ENCODE assay signal across 26 cellular contexts in the genomic region with DNA sequence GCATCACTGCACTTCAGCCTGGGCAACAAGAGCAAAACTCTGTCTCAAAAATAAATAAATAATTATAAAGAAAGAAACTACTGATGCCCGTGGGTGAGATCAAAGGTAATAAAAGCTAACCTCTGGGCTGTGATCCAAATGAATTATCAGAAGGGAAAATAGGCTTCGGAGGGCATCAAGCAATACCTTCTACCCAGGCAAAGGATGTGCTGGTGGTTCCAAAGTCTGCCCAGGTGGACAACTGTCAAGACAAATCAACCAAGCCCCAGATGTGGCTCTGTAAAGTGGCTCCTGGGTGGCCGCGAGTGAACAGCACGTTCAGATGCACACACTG.
A peak's percentile ranks its signal among the peaks of the same experiment; 100 is the strongest.
DNase-seq lines count a peak whose midpoint lies in the region; ATAC-seq, FAIRE-seq and TF ChIP-seq lines count a peak whose summit lies in the region.
"Had no signal": no experiment of that assay in that cellular context is flagged by ENCODE, and none has a peak within 500 bp of the region (broad histone marks: within the 10 kb centered on the region; RNA-seq: fewer than 3 reads in every experiment).

No MANE protein-coding gene starts in this region.

- H3K27ac Mint-ChIP-seq in activated T-cell treated with anti-CD3 and anti-CD28 coated beads, Interleukin-2, amount 50 U/mL, for 24 hours: peak overlapping the region; percentile 44
- no peak overlapping the region for H3K27ac Mint-ChIP-seq in activated T-cell treated with anti-CD3 and anti-CD28 coated beads, Interleukin-2, amount 50 U/mL, for 72 hours
- H3K27ac Mint-ChIP-seq in T-helper 17 cell: peak overlapping the region; percentile 95
- H3K27ac Mint-ChIP-seq: nephron had no signal

- WGBS in small intestine, 3 donors: 12 to 55% (median 33%) methylated on average over 5 of the region's 5 CpGs

- no peaks in the 10 kb centered on the region for H3K9me3 Mint-ChIP-seq in activated T-cell treated with anti-CD3 and anti-CD28 coated beads, Interleukin-2, amount 50 U/mL, for 24 hours
- no peaks in the 10 kb centered on the region for H3K9me3 Mint-ChIP-seq in activated T-cell treated with anti-CD3 and anti-CD28 coated beads, Interleukin-2, amount 50 U/mL, for 72 hours
- H3K9me3 Mint-ChIP-seq: activated naive CD4-positive, alpha-beta T cell treated with anti-CD3 and anti-CD28 coated beads, Interleukin-2, amount 10 ng/mL, durations not matched to agents 7 days and 5 days; activated T-cell treated with anti-CD3 and anti-CD28 coated beads, Interleukin-2, amount 50 U/mL, for 4 hours; nephron had no signal

- H3K4me3 Mint-ChIP-seq in activated T-cell treated with anti-CD3 and anti-CD28 coated beads, Interleukin-2, amount 50 U/mL, for 24 hours: peak overlapping the region; percentile 87
- peak overlapping the region in 1 of 2 donors; percentile 29 for H3K4me3 Mint-ChIP-seq in activated T-cell treated with anti-CD3 and anti-CD28 coated beads, Interleukin-2, amount 50 U/mL, for 72 hours
- peak overlapping the region; percentile 97 for H3K4me3 Mint-ChIP-seq in T-helper 17 cell
- H3K4me3 Mint-ChIP-seq: nephron had no signal

- H3K36me3 Mint-ChIP-seq in activated T-cell treated with anti-CD3 and anti-CD28 coated beads, Interleukin-2, amount 50 U/mL, for 24 hours (ENCODE audit: low read depth): peaks cover 6% of the 10 kb centered on the region
- peaks cover 0 to 4% of the 10 kb centered on the region in 2 donors for H3K36me3 Mint-ChIP-seq in activated T-cell treated with anti-CD3 and anti-CD28 coated beads, Interleukin-2, amount 50 U/mL, for 72 hours (ENCODE audit: insufficient read depth in 2 of 2)
- H3K36me3 Mint-ChIP-seq in T-helper 17 cell (ENCODE audit: low read depth): no peaks in the 10 kb centered on the region

- FAIRE-seq in small intestine (lab: Jason Lieb, UNC): no peak
- FAIRE-seq: endometrium, RCC 7860 had no signal

- no peak for ATAC-seq in activated T-cell treated with anti-CD3 and anti-CD28 coated beads, Interleukin-2, amount 50 U/mL, for 72 hours (replicated peaks in 1 of 2)
- ATAC-seq in T-helper 17 cell: no peak
- ATAC-seq: activated T-cell treated with anti-CD3 and anti-CD28 coated beads, Interleukin-2, amount 50 U/mL, for 4 hours; gastrocnemius medialis had no signal

- peaks cover 91% of the 10 kb centered on the region for H3K4me1 Mint-ChIP-seq in activated T-cell treated with anti-CD3 and anti-CD28 coated beads, Interleukin-2, amount 50 U/mL, for 24 hours (ENCODE audit: low read depth)
- H3K4me1 Mint-ChIP-seq in activated T-cell treated with anti-CD3 and anti-CD28 coated beads, Interleukin-2, amount 50 U/mL, for 72 hours (ENCODE audit: low read depth): peaks cover 92% of the 10 kb centered on the region
- H3K4me1 Mint-ChIP-seq in T-helper 17 cell: peaks cover 54% of the 10 kb centered on the region

- H3K27ac ChIP-seq in small intestine (ENCODE audit: low read depth in 1 of 2, low read length in 1 of 2) (no peak overlapping the region), WERI-Rb-1 (no peak overlapping the region)
- H3K27ac ChIP-seq: BLaER1, body of pancreas, gastrocnemius medialis, lower lobe of right lung, tibial nerve had no signal

- no peaks in the 10 kb centered on the region for H3K9me3 ChIP-seq in T-helper 17 cell (ENCODE audit: control insufficient read depth, low read length, poor library complexity, severe bottlenecking)
- H3K9me3 ChIP-seq in small intestine (ENCODE audit: control insufficient read depth, low read depth): no peaks in the 10 kb centered on the region
- no peaks in the 10 kb centered on the region for H3K9me3 ChIP-seq in WERI-Rb-1 (ENCODE audit: severe bottlenecking)
- H3K9me3 ChIP-seq: body of pancreas, gastrocnemius medialis, lower lobe of right lung, tibial nerve had no signal

- H3K27me3 ChIP-seq in small intestine (ENCODE audit: control insufficient read depth in 2 of 2, insufficient read depth in 2 of 2, low read length in 2 of 2): peaks cover 0 to 5% of the 10 kb centered on the region in 2 donors
- no peaks in the 10 kb centered on the region for H3K27me3 ChIP-seq in WERI-Rb-1 (ENCODE audit: insufficient read depth, low read depth, severe bottlenecking)
- H3K27me3 ChIP-seq: BLaER1, body of pancreas, gastrocnemius medialis, tibial nerve had no signal

- DNase-seq in activated T-cell treated with anti-CD3 and anti-CD28 coated beads, Interleukin-2, amount 50 U/mL, for 24 hours: no peak
- no peak for DNase-seq in activated T-cell treated with anti-CD3 and anti-CD28 coated beads, Interleukin-2, amount 50 U/mL, for 72 hours
- DNase-seq in NCI-H1105 (lab: John Stamatoyannopoulos, UW) (peak; percentile 43), T-helper 17 cell (no peak), small intestine (peak; percentile 73), WERI-Rb-1 (no peak), erythroblast (lab: John Stamatoyannopoulos, UW) (no peak)
- DNase-seq: activated CD4-positive, alpha-beta T cell treated with anti-CD3 and anti-CD28 coated beads, Interleukin-2, amount 50 U/mL, for 1 hour; activated naive CD4-positive, alpha-beta T cell treated with anti-CD3 and anti-CD28 coated beads, Interleukin-2, amount 10 ng/mL, durations not matched to agents 7 days and 5 days; activated T-cell treated with anti-CD3 and anti-CD28 coated beads, Interleukin-2, amount 50 U/mL, for 4 hours; cerebellar nuclear complex; dermis blood vessel endothelial cell; gastrocnemius medialis; Kasumi-1; lower lobe of right lung; NCI-H526; SIG-M5; stimulated activated CD4-positive, alpha-beta T cell treated with anti-CD3 and anti-CD28 coated beads, Interleukin-15, amount 100 ng/mL, for 24 hours; stimulated activated CD4-positive, alpha-beta T cell treated with anti-CD3 and anti-CD28 coated beads, Interleukin-4, amount 100 ng/mL, for 4 hours; T-helper 9 cell had no signal

- H3K4me1 ChIP-seq in small intestine (ENCODE audit: control insufficient read depth in 2 of 2, insufficient read depth in 1 of 2, low read depth in 1 of 2, low read length in 1 of 2): peaks cover 7 to 11% of the 10 kb centered on the region in 2 donors
- H3K4me1 ChIP-seq: gastrocnemius medialis, lower lobe of right lung had no signal

- H3K36me3 ChIP-seq in small intestine (ENCODE audit: control insufficient read depth in 2 of 2, insufficient read depth in 2 of 2, low read length in 2 of 2) (no peaks in the 10 kb centered on the region), WERI-Rb-1 (no peaks in the 10 kb centered on the region)
- H3K36me3 ChIP-seq: BLaER1, gastrocnemius medialis, lower lobe of right lung, tibial nerve had no signal

- no peaks in the 10 kb centered on the region for H3K27me3 Mint-ChIP-seq in activated T-cell treated with anti-CD3 and anti-CD28 coated beads, Interleukin-2, amount 50 U/mL, for 24 hours
- H3K27me3 Mint-ChIP-seq in activated T-cell treated with anti-CD3 and anti-CD28 coated beads, Interleukin-2, amount 50 U/mL, for 72 hours (ENCODE audit: low read depth): no peaks in the 10 kb centered on the region
- no peaks in the 10 kb centered on the region for H3K27me3 Mint-ChIP-seq in T-helper 17 cell
- H3K27me3 Mint-ChIP-seq: activated naive CD4-positive, alpha-beta T cell treated with anti-CD3 and anti-CD28 coated beads, Interleukin-2, amount 10 ng/mL, durations not matched to agents 7 days and 5 days had no signal

- no peak for TF ChIP-seq CTCF in WERI-Rb-1 (IDR thresholded peaks at IDR 0.05; ENCODE audit: low read depth, low read length)

- TF ChIP-seq POLR2A in erythroblast (IDR thresholded peaks at IDR 0.05; ENCODE audit: low read length): no peak

- H3K4me3 ChIP-seq in small intestine (ENCODE audit: low read depth in 1 of 2, low read length in 2 of 2) (no peak overlapping the region), WERI-Rb-1 (ENCODE audit: low read depth, low read length) (no peak overlapping the region)
- H3K4me3 ChIP-seq: BLaER1, body of pancreas, gastrocnemius medialis, lower lobe of right lung, tibial nerve had no signal

Comparison
In these comparisons a context has a peak if more than half of its experiments do, and no peak if none do; other contexts are left out.
1. DNase-seq: peak in NCI-H1105 (single experiment) and small intestine (single experiment); none in activated T-cell treated with anti-CD3 and anti-CD28 coated beads, Interleukin-2, amount 50 U/mL, for 24 hours (single experiment), activated T-cell treated with anti-CD3 and anti-CD28 coated beads, Interleukin-2, amount 50 U/mL, for 72 hours (0 of 2), T-helper 17 cell (0 of 3), WERI-Rb-1 (single experiment) and erythroblast (0 of 2).